In genomic region chr1:24364605-24364974, GRCh38 we compare ENCODE assay signal across 14 cellular contexts. TPM values are rescaled to one million over a fixed set of nuclear protein-coding genes. Genes with fewer than 3 reads are reported as not detected.
A peak's percentile ranks its signal among the peaks of the same experiment; 100 is the strongest.
DNase-seq lines count a peak whose midpoint lies in the region; ATAC-seq and TF ChIP-seq lines count a peak whose summit lies in the region.
"Had no signal": no experiment of that assay in that cellular context is flagged by ENCODE, and none has a peak within 500 bp of the region (broad histone marks: within the 10 kb centered on the region; RNA-seq: fewer than 3 reads in every experiment).

No MANE protein-coding gene starts in this region.

- H3K9me2 ChIP-seq in GM23248 (ENCODE audit: insufficient read depth), result no peaks in the 10 kb centered on the region

- H3K4me2 ChIP-seq in GM23248 (ENCODE audit: unreplicated experiment), result peak overlapping the region; percentile 33

- peaks cover under 1% of the 10 kb centered on the region for H3K36me3 Mint-ChIP-seq in activated CD4-positive, alpha-beta T cell treated with anti-CD3 and anti-CD28 coated beads for 36 hours (ENCODE audit: low read depth)

- no peaks in the 10 kb centered on the region for H3K79me2 ChIP-seq in GM23248 (ENCODE audit: insufficient read depth)

- DNase-seq in GM23248 (peak; percentile 42), SJCRH30 (peak in 1 of 2 experiments; percentile 24), fibroblast of mammary gland (ENCODE audit: low read depth) (peak; percentile 38), psoas muscle (no peak), body of pancreas (no peak)
- DNase-seq in activated CD4-positive, alpha-beta T cell treated with anti-CD3 and anti-CD28 coated beads for 36 hours, result no peak
- no peak for DNase-seq in stimulated activated naive CD8-positive, alpha-beta T cell treated with anti-CD3 and anti-CD28 coated beads, Interleukin-15, Interleukin-2, amounts not matched to agents 100 U/mL and 50 U/mL, for 24 hours
- DNase-seq: midbrain, NCI-H510A, RPMI8226 had no signal

- H3K36me3 ChIP-seq in GM23248 (ENCODE audit: low read depth) (no peaks in the 10 kb centered on the region), SJCRH30 (no peaks in the 10 kb centered on the region), psoas muscle (ENCODE audit: insufficient read depth in 1 of 2, low read depth in 1 of 2) (no peaks in the 10 kb centered on the region), body of pancreas (replicated peaks in 1 of 2; ENCODE audit: insufficient read depth in 1 of 2, low read depth in 2 of 2) (no peaks in the 10 kb centered on the region)
- H3K36me3 ChIP-seq: BE2C, prostate gland had no signal

- H3K4me3 Mint-ChIP-seq in activated CD4-positive, alpha-beta T cell treated with anti-CD3 and anti-CD28 coated beads for 36 hours, result no peak overlapping the region

- peaks cover 36% of the 10 kb centered on the region for H3F3A ChIP-seq in GM23248 (ENCODE audit: insufficient read depth)

- H3K9ac ChIP-seq in GM23248, result peak overlapping the region; percentile 28; the same call in 1 of the 2 replicates

- no peak overlapping the region for H2AFZ ChIP-seq in GM23248

- ATAC-seq in psoas muscle (no peak), body of pancreas (no peak)
- no peak for ATAC-seq in activated CD4-positive, alpha-beta T cell treated with anti-CD3 and anti-CD28 coated beads for 36 hours
- ATAC-seq in stimulated activated naive CD8-positive, alpha-beta T cell treated with anti-CD3 and anti-CD28 coated beads, Interleukin-15, Interleukin-2, amounts not matched to agents 100 U/mL and 50 U/mL, for 24 hours, result no peak

- H3K27ac ChIP-seq in GM23248, result peak overlapping the region; percentile 76
- H3K27ac ChIP-seq in SJCRH30, result peak overlapping the region; percentile 43
- peak overlapping the region in 12 of 21 experiments; percentile 2 to 74 (median 54) for H3K27ac ChIP-seq in skin epidermis
- H3K27ac ChIP-seq in psoas muscle, result no peak overlapping the region
- no peak overlapping the region for H3K27ac ChIP-seq in body of pancreas
- H3K27ac ChIP-seq: prostate gland had no signal

- H3K4me3 ChIP-seq in GM23248 (no peak overlapping the region), SJCRH30 (no peak overlapping the region), fibroblast of mammary gland (ENCODE audit: control insufficient read depth, low read depth, low read length) (no peak overlapping the region), skin epidermis (no peak overlapping the region), psoas muscle (no peak overlapping the region), body of pancreas (no peak overlapping the region)
- H3K4me3 ChIP-seq: prostate gland had no signal

- CTCF ChIA-PET in activated CD4-positive, alpha-beta T cell treated with anti-CD3 and anti-CD28 coated beads for 36 hours (lab: Charles Lee), result interaction anchor here (0.9 to 2.9 kb wide), 5 partner anchors 20 to 166 kb away, joined by 4 to 16 read pairs (median 7); no protein-coding TSS in a partner anchor

- intact Hi-C loops in psoas muscle (cut with DNase I), result no loop called here
- intact Hi-C loops in activated CD4-positive, alpha-beta T cell treated with anti-CD3 and anti-CD28 coated beads for 36 hours (cut with DNase I, micrococcal nuclease), result loop anchor here in 1 of 2 experiments (2.0 kb wide), 1 partner anchor 28 kb away; no protein-coding TSS in a partner anchor
- intact Hi-C loops in body of pancreas (cut with DNase I), result no loop called here

- peaks cover 14% of the 10 kb centered on the region for H3K4me1 Mint-ChIP-seq in activated CD4-positive, alpha-beta T cell treated with anti-CD3 and anti-CD28 coated beads for 36 hours

- peaks cover 34% of the 10 kb centered on the region for H3K4me1 ChIP-seq in GM23248 (ENCODE audit: insufficient read depth)
- peaks cover 31% of the 10 kb centered on the region for H3K4me1 ChIP-seq in SJCRH30
- H3K4me1 ChIP-seq in psoas muscle, result no peaks in the 10 kb centered on the region
- H3K4me1 ChIP-seq in body of pancreas, result no peaks in the 10 kb centered on the region
- H3K4me1 ChIP-seq: BE2C, prostate gland had no signal

- TF ChIP-seq POLR2A in body of pancreas (IDR thresholded peaks at IDR 0.05), result no peak

- H3K9me3 ChIP-seq in GM23248 (ENCODE audit: low read depth), result no peaks in the 10 kb centered on the region
- H3K9me3 ChIP-seq in SJCRH30 (replicated peaks), result no peaks in the 10 kb centered on the region
- no peaks in the 10 kb centered on the region for H3K9me3 ChIP-seq in psoas muscle
- no peaks in the 10 kb centered on the region for H3K9me3 ChIP-seq in body of pancreas
- H3K9me3 ChIP-seq: BE2C, prostate gland had no signal

- H3K27me3 ChIP-seq in GM23248 (replicated peaks; ENCODE audit: insufficient read depth), result no peaks in the 10 kb centered on the region
- H3K27me3 ChIP-seq in SJCRH30, result 0 out of 2 replicates have a peak, but pooled peaks cover 4% of the 10 kb centered on the region
- no peaks in the 10 kb centered on the region for H3K27me3 ChIP-seq in psoas muscle (ENCODE audit: insufficient read depth in 3 of 3, low read length in 2 of 3)
- no peaks in the 10 kb centered on the region for H3K27me3 ChIP-seq in body of pancreas
- H3K27me3 ChIP-seq: BE2C had no signal

- peaks cover 3% of the 10 kb centered on the region for H3K27me3 Mint-ChIP-seq in activated CD4-positive, alpha-beta T cell treated with anti-CD3 and anti-CD28 coated beads for 36 hours

- no peak overlapping the region for H3K27ac Mint-ChIP-seq in activated CD4-positive, alpha-beta T cell treated with anti-CD3 and anti-CD28 coated beads for 36 hours

- no peaks in the 10 kb centered on the region for H3K9me3 Mint-ChIP-seq in activated CD4-positive, alpha-beta T cell treated with anti-CD3 and anti-CD28 coated beads for 36 hours (ENCODE audit: low read depth)
- H3K9me3 Mint-ChIP-seq: activated naive CD4-positive, alpha-beta T cell treated with anti-CD3 and anti-CD28 coated beads, Interleukin-2, amount 50 U/mL, for 72 hours had no signal

- 6 to 9% methylated on average over 2 of the region's 2 CpGs for WGBS in GM23248 (ENCODE audit: low coverage in 1 of 2, low lambda C conversion rate in 2 of 2, missing lambda C conversion rate in 2 of 2), 2 experiments
- 34 to 44% (median 41%) methylated on average over 2 of the region's 2 CpGs for WGBS in psoas muscle, 3 donors
- 66 to 71% methylated on average over 1 to 2 of the region's 2 CpGs for WGBS in body of pancreas, 2 donors

- POLR2A ChIA-PET in activated CD4-positive, alpha-beta T cell treated with anti-CD3 and anti-CD28 coated beads for 36 hours (lab: Charles Lee), result no interaction called here

- no peaks in the 10 kb centered on the region for H4K20me1 ChIP-seq in GM23248 (ENCODE audit: insufficient read depth)

- no peak for TF ChIP-seq CTCF in fibroblast of mammary gland (conservative IDR thresholded peaks at IDR 0.05; ENCODE audit: control insufficient read depth, insufficient read depth, low read depth, low read length)
- no peak for TF ChIP-seq CTCF in psoas muscle (IDR thresholded peaks at IDR 0.05)
- no peak for TF ChIP-seq CTCF in body of pancreas (IDR thresholded peaks at IDR 0.05)

- in situ Hi-C loops in GM23248 (cut with MboI), result no loop called here

RNA-seq across cellular contexts. Expression of gene GRHL3, which starts 45.4 kb away (rescaled TPM):
- not detected in 2 replicates for total RNA-seq in GM23248 (2014; rRNA removed; shearing (Covaris generic))
- not detected in 2 replicates for polyA plus RNA-seq in GM23248 (2016; fragmentation: Nextera tagmentation; extraction: Ambion mirVana)
- not detected in 2 replicates for total RNA-seq in SJCRH30 (2014; rRNA removed; shearing (Covaris generic))
- under 1 TPM in 1 of 4 donors, not detected in 3; 0.30 TPM for total RNA-seq in psoas muscle
- under 1 TPM in 1 of 3 donors, not detected in 2; 0.08 TPM for polyA plus RNA-seq in psoas muscle
- total RNA-seq in activated CD4-positive, alpha-beta T cell treated with anti-CD3 and anti-CD28 coated beads for 36 hours, result not detected
- total RNA-seq in body of pancreas, result not detected
- total RNA-seq: activated naive CD4-positive, alpha-beta T cell treated with anti-CD3 and anti-CD28 coated beads, Interleukin-2, amount 50 U/mL, for 72 hours had no signal

RNA-seq across cellular contexts. Expression of gene STPG1, which starts 49.0 kb away (rescaled TPM):
- 2.4 and 7.9 TPM in 2 replicates for total RNA-seq in GM23248 (2014; rRNA removed; shearing (Covaris generic))
- polyA plus RNA-seq in GM23248 (2016; fragmentation: Nextera tagmentation; extraction: Ambion mirVana) (9.2 and 12.8 TPM in 2 replicates), psoas muscle (1 to 10 TPM; 1.2 to 4.2 (median 1.4) TPM)
- total RNA-seq in SJCRH30 (2014; rRNA removed; shearing (Covaris generic)), result not detected in 2 replicates
- total RNA-seq in psoas muscle (1 to 10 TPM in 3 of 4 donors, under 1 TPM in 1; 0.89 to 3.3 (median 1.9) TPM), body of pancreas (1 to 10 TPM; 1.6 to 2.6 TPM)
- 10 to 100 TPM in 1 of 2 experiments, 1 to 10 TPM in 1; 7.8 to 11.9 TPM for total RNA-seq in activated CD4-positive, alpha-beta T cell treated with anti-CD3 and anti-CD28 coated beads for 36 hours

RNA-seq across cellular contexts. Expression of gene NIPAL3, which starts 51.0 kb away (rescaled TPM):
- total RNA-seq in GM23248 (2014; rRNA removed; shearing (Covaris generic)), result 71.5 and 78.4 TPM in 2 replicates
- polyA plus RNA-seq in GM23248 (2016; fragmentation: Nextera tagmentation; extraction: Ambion mirVana), result 55.9 and 59.5 TPM in 2 replicates
- not detected in 2 replicates for total RNA-seq in SJCRH30 (2014; rRNA removed; shearing (Covaris generic))
- 10 to 100 TPM in 1 of 4 donors, 1 to 10 TPM in 3; 3.5 to 10.9 (median 5.2) TPM for total RNA-seq in psoas muscle
- polyA plus RNA-seq in psoas muscle, result 1 to 10 TPM; 1.1 to 5.0 (median 1.8) TPM
- total RNA-seq in activated CD4-positive, alpha-beta T cell treated with anti-CD3 and anti-CD28 coated beads for 36 hours, result 10 to 100 TPM; 38.1 to 41.4 TPM
- total RNA-seq in body of pancreas, result 10 to 100 TPM; 36.8 to 65.9 TPM

Comparison
In these comparisons a context has a peak if more than half of its experiments do, and no peak if none do; other contexts are left out.
1. DNase-seq: peak in GM23248 (single experiment) and fibroblast of mammary gland (single experiment); none in psoas muscle (0 of 2), activated CD4-positive, alpha-beta T cell treated with anti-CD3 and anti-CD28 coated beads for 36 hours (single experiment), body of pancreas (0 of 4) and stimulated activated naive CD8-positive, alpha-beta T cell treated with anti-CD3 and anti-CD28 coated beads, Interleukin-15, Interleukin-2, amounts not matched to agents 100 U/mL and 50 U/mL, for 24 hours (single experiment).
2. H3K27ac ChIP-seq: peak in GM23248 (single experiment), SJCRH30 (single experiment) and skin epidermis (12 of 21); none in psoas muscle (single experiment) and body of pancreas (0 of 4).